8 cellular contexts compared by ENCODE assay signal in the genomic region with DNA sequence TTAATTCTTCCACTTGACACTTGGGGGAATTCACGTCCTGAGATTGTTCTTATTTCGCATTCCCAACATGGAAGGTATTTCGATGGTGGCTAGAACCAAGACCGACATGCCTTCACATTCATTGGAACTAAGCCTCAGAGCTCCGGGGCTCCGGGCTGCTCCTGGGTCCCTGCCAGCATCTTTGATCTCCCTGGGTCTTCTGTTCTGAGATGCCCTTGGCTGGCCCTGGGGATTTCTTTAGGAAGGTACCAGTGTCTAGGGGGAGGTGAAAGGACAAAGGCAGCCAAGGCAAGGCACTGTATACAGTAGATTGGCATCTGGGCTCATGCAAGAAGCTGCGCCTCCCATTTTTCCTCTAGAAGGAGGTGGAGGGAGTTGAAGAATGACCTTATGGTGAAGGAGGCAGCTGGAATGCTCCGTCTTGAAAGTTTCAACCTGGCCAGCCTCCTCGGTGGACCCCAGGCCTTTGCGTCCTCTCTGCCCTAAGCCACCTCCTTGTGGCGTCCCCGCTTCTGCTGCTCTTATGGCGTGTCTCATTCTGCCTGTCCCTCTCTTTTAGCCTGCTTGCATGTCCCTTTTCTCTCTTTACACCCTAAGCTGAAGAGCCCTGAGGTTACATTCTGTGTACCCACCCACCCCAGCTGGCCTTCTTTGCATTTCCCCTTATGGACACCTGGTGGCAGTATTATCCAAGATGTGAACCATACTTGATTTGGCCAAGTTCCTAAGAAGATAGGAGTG.
DNase-seq lines count a peak whose midpoint lies in the region; ATAC-seq and TF ChIP-seq lines count a peak whose summit lies in the region.

No MANE protein-coding gene starts in this region.

- H3K27me3 ChIP-seq in HL-60 (ENCODE audit: insufficient read depth, poor library complexity, severe bottlenecking), result no peaks in the 10 kb centered on the region
- no peaks in the 10 kb centered on the region; the same call in 1 of the 2 replicates for H3K27me3 ChIP-seq in Panc1 (ENCODE audit: control insufficient read depth, insufficient read depth, low read length)
- H3K27me3 ChIP-seq in dorsolateral prefrontal cortex, result peaks cover 0 to 6% (median 0%) of the 10 kb centered on the region in 45 donors
- peaks cover 0 to 64% of the 10 kb centered on the region in 2 experiments for H3K27me3 ChIP-seq in mesenchymal stem cell (ENCODE audit: control insufficient read depth in 1 of 2, insufficient read depth in 1 of 2, low read length in 2 of 2)

- no peaks in the 10 kb centered on the region for H3K36me3 Mint-ChIP-seq in activated T-cell treated with anti-CD3 and anti-CD28 coated beads, Interleukin-2, amount 50 U/mL, for 4 hours (ENCODE audit: insufficient read depth)

- H3K36me3 ChIP-seq in Panc1 (ENCODE audit: control insufficient read depth, insufficient read depth, low read length) (no peaks in the 10 kb centered on the region), mesenchymal stem cell (ENCODE audit: control insufficient read depth in 1 of 2, insufficient read depth in 2 of 2, low read depth in 1 of 2, low read length in 2 of 2) (peaks cover 0 to 71% of the 10 kb centered on the region in 2 experiments)

- WGBS in mesenchymal stem cell, result 82% methylated on average over 13 of the region's 13 CpGs

- no peak overlapping the region for H2BK15ac ChIP-seq in mesenchymal stem cell (ENCODE audit: low read depth, poor library complexity, severe bottlenecking)

- H3K23ac ChIP-seq in mesenchymal stem cell (ENCODE audit: low read length in 2 of 2), result no peak overlapping the region

- H2AFZ ChIP-seq in mesenchymal stem cell (ENCODE audit: low read depth, low read length), result no peak overlapping the region

- H3K18ac ChIP-seq in mesenchymal stem cell (ENCODE audit: low read depth in 1 of 2, low read length in 2 of 2), result no peak overlapping the region

- no peak overlapping the region for H2AK5ac ChIP-seq in mesenchymal stem cell (ENCODE audit: low read length, severe bottlenecking)

- H3K27me3 Mint-ChIP-seq in activated T-cell treated with anti-CD3 and anti-CD28 coated beads, Interleukin-2, amount 50 U/mL, for 4 hours (ENCODE audit: low read depth), result peaks cover 35% of the 10 kb centered on the region

- POLR2A ChIA-PET in Panc1 (lab: Charles Lee), result no interaction called here

- no TSS peak for BruUV-seq in Panc1 (replicated peaks; lab: Mats Ljungman, UMichigan)

- H3K4me3 ChIP-seq in HL-60 (replicated peaks; ENCODE audit: insufficient read depth, low read length) (no peak overlapping the region), Panc1 (ENCODE audit: low read depth in 2 of 2, low read length in 2 of 2) (no peak overlapping the region), dorsolateral prefrontal cortex (no peak overlapping the region), mesenchymal stem cell (ENCODE audit: insufficient read depth in 1 of 2, low read depth in 1 of 2, low read length in 2 of 2) (no peak overlapping the region)

- no peak overlapping the region for H2BK120ac ChIP-seq in mesenchymal stem cell (ENCODE audit: low read depth, low read length)

- no peak overlapping the region for H2BK12ac ChIP-seq in mesenchymal stem cell (ENCODE audit: low read length in 2 of 2)

- no peak for DNase-seq in activated T-cell treated with anti-CD3 and anti-CD28 coated beads, Interleukin-2, amount 50 U/mL, for 4 hours
- DNase-seq in activated T-cell treated with anti-CD3 and anti-CD28 coated beads for 4 hours (no peak), HL-60 (ENCODE audit: low read depth in 1 of 2, low spot score in 1 of 2) (peak in 1 of 2 experiments; percentile 41), Panc1 (ENCODE audit: low read depth, low spot score) (no peak), dorsolateral prefrontal cortex (peak in 1 of 10 donors; percentile 20), mesenchymal stem cell (peak; percentile 49)

- no peak overlapping the region for H2BK5ac ChIP-seq in mesenchymal stem cell (ENCODE audit: low read depth, low read length, poor library complexity, severe bottlenecking)

- no peak overlapping the region for H3K9ac ChIP-seq in mesenchymal stem cell (ENCODE audit: low read length)

- no peak overlapping the region for H3K14ac ChIP-seq in mesenchymal stem cell (ENCODE audit: low read length in 2 of 2)

- H3K9me3 ChIP-seq in Panc1 (ENCODE audit: control insufficient read depth, insufficient read depth, low read depth, low read length), result peaks cover 3% of the 10 kb centered on the region; the same call in 1 of the 2 replicates
- no peaks in the 10 kb centered on the region for H3K9me3 ChIP-seq in mesenchymal stem cell (ENCODE audit: control insufficient read depth, low read length)

- H3K4me1 Mint-ChIP-seq in activated T-cell treated with anti-CD3 and anti-CD28 coated beads, Interleukin-2, amount 50 U/mL, for 4 hours (ENCODE audit: low read depth), result no peaks in the 10 kb centered on the region

- H3K4me1 ChIP-seq in Panc1 (ENCODE audit: control insufficient read depth, insufficient read depth, low read length), result no peaks in the 10 kb centered on the region; the same call in 1 of the 2 replicates
- H3K4me1 ChIP-seq in mesenchymal stem cell (ENCODE audit: control insufficient read depth, insufficient read depth, low read depth, low read length), result peaks cover 3% of the 10 kb centered on the region

- no peak overlapping the region for H4K8ac ChIP-seq in mesenchymal stem cell (ENCODE audit: low read length)

- no peak overlapping the region for H4K91ac ChIP-seq in mesenchymal stem cell (ENCODE audit: low read length)

- CTCF ChIA-PET in Panc1 (lab: Charles Lee), result interaction anchor here (0.6 kb wide), 1 partner anchor 1664 kb away, joined by 3 read pairs; no protein-coding TSS in a partner anchor

- H3K79me1 ChIP-seq in mesenchymal stem cell (replicated peaks; ENCODE audit: low read length, poor library complexity, severe bottlenecking), result peaks cover 10% of the 10 kb centered on the region

- ATAC-seq in activated T-cell treated with anti-CD3 and anti-CD28 coated beads, Interleukin-2, amount 50 U/mL, for 4 hours, result peak; percentile 32 to 38
- no peak for ATAC-seq in Panc1
- no peak for ATAC-seq in HG02885 (IDR thresholded peaks at IDR 0.05; ENCODE audit: poor library complexity, unreplicated experiment)
- ATAC-seq in GM19351 (IDR thresholded peaks at IDR 0.05; ENCODE audit: unreplicated experiment), result no peak

- no peaks in the 10 kb centered on the region for H3K9me3 Mint-ChIP-seq in activated T-cell treated with anti-CD3 and anti-CD28 coated beads, Interleukin-2, amount 50 U/mL, for 4 hours

- no peak overlapping the region for H3K4me2 ChIP-seq in mesenchymal stem cell (ENCODE audit: low read length, poor library complexity, severe bottlenecking)

- TF ChIP-seq CTCF in HL-60 (IDR thresholded peaks at IDR 0.05; ENCODE audit: insufficient read depth, low read length) (peak; percentile 50), Panc1 (IDR thresholded peaks at IDR 0.05) (peak; percentile 81), dorsolateral prefrontal cortex (IDR thresholded peaks at IDR 0.05 in 54 of 56, conservative IDR thresholded peaks at IDR 0.05 in 2 of 56; ENCODE audit: low read depth in 1 of 56, partially characterized antibody in 56 of 56) (peak; percentile 33 to 79 (median 64))

- no peak overlapping the region for H3K4ac ChIP-seq in mesenchymal stem cell (ENCODE audit: low read depth in 1 of 2, low read length in 2 of 2)

- intact Hi-C loops in Panc1 (cut with micrococcal nuclease; ENCODE audit: unreplicated experiment) (no loop called here), dorsolateral prefrontal cortex (cut with DNase I) (no loop called here)

- no peak overlapping the region for H3K27ac ChIP-seq in HL-60 (replicated peaks)
- no peak overlapping the region for H3K27ac ChIP-seq in Panc1 (ENCODE audit: low read length)
- no peak overlapping the region for H3K27ac ChIP-seq in dorsolateral prefrontal cortex
- H3K27ac ChIP-seq in mesenchymal stem cell (ENCODE audit: low read length, poor library complexity, severe bottlenecking), result no peak overlapping the region

- in situ Hi-C loops in Panc1 (cut with HindIII; ENCODE audit: low pct_unique_long_range_greater_than_20kb, low sequenced_read_pairs), result no loop called here

- no peak overlapping the region for H3K4me3 Mint-ChIP-seq in activated T-cell treated with anti-CD3 and anti-CD28 coated beads, Interleukin-2, amount 50 U/mL, for 4 hours

Comparison
In these comparisons a context has a peak if more than half of its experiments do, and no peak if none do; other contexts are left out.
1. ATAC-seq: peak in activated T-cell treated with anti-CD3 and anti-CD28 coated beads, Interleukin-2, amount 50 U/mL, for 4 hours (2 of 2); none in Panc1 (single experiment), HG02885 (single experiment) and GM19351 (single experiment).
2. Peak in every context shown above with its lines, with median percentiles within 50 percentile points of each other: CTCF ChIP-seq.